ENCODE assay signal across 2 cellular contexts in genomic region chr17:78418627-78419026, GRCh38.
TF ChIP-seq lines count a peak whose summit lies in the region.

No MANE protein-coding gene starts in this region.

TF ChIP-seq in HEK293, 187 proteins besides CTCF, POLR2A, EP300 and RAD21:
- TF ChIP-seq ATF2 (tag by site-specific recombination; IDR thresholded peaks at IDR 0.05; ENCODE audit: low read depth) (peak; percentile 57; the same call in 1 of the 2 replicates), REPIN1 (tag by site-specific recombination; IDR thresholded peaks at IDR 0.05; ENCODE audit: low read depth) (no peak), ZBTB21 (tag by site-specific recombination; IDR thresholded peaks at IDR 0.05) (peak; percentile 44; the same call in 1 of the 2 replicates), KLF10 (tag by site-specific recombination; IDR thresholded peaks at IDR 0.05) (0 out of 2 replicates have a peak, but pooled peaks have one; percentile 40), ZBTB44 (tag by site-specific recombination; IDR thresholded peaks at IDR 0.05) (no peak), ZNF660 (tag by site-specific recombination; IDR thresholded peaks at IDR 0.05) (peak; percentile 98), ZNF140 (tag by site-specific recombination; IDR thresholded peaks at IDR 0.05) (no peak), ZNF654 (tag by site-specific recombination; IDR thresholded peaks at IDR 0.05; ENCODE audit: low read depth) (0 out of 2 replicates have a peak, but pooled peaks have one; percentile 3), ZNF521 (tag by site-specific recombination; IDR thresholded peaks at IDR 0.05) (0 out of 2 replicates have a peak, but pooled peaks have one; percentile 24), ZNF184 (tag by site-specific recombination; IDR thresholded peaks at IDR 0.05) (peak; percentile 81), GLIS1 (tag by site-specific recombination; IDR thresholded peaks at IDR 0.05) (peak; percentile 21; the same call in 1 of the 2 replicates), KLF1 (tag by site-specific recombination; IDR thresholded peaks at IDR 0.05) (no peak), ZNF629 (tag by site-specific recombination; IDR thresholded peaks at IDR 0.05) (peak; percentile 72), ZNF112 (tag by site-specific recombination; IDR thresholded peaks at IDR 0.05) (peak; percentile 39; the same call in 1 of the 2 replicates), PRDM6 (tag by site-specific recombination; IDR thresholded peaks at IDR 0.05) (peak; percentile 47; the same call in 1 of the 2 replicates), SCRT2 (tag by site-specific recombination; IDR thresholded peaks at IDR 0.05) (peak; percentile 82), ZNF585B (tag by site-specific recombination; IDR thresholded peaks at IDR 0.05) (no peak), ZNF664 (tag by site-specific recombination; IDR thresholded peaks at IDR 0.05) (peak; percentile 54; the same call in 1 of the 2 replicates)

TF ChIP-seq in GM12878, 131 proteins besides CTCF, POLR2A, EP300 and RAD21 (continued from another document):
- TF ChIP-seq SUZ12 (IDR thresholded peaks at IDR 0.05; ENCODE audit: unreplicated experiment) (no peak), SMAD1 (IDR thresholded peaks at IDR 0.05; ENCODE audit: low read depth, partially characterized antibody) (peak; percentile 53)
TF ChIP-seq in GM12878: peak in this region for 1.
